Comparison of ENCODE assay signal across 8 cellular contexts in the genomic region with DNA sequence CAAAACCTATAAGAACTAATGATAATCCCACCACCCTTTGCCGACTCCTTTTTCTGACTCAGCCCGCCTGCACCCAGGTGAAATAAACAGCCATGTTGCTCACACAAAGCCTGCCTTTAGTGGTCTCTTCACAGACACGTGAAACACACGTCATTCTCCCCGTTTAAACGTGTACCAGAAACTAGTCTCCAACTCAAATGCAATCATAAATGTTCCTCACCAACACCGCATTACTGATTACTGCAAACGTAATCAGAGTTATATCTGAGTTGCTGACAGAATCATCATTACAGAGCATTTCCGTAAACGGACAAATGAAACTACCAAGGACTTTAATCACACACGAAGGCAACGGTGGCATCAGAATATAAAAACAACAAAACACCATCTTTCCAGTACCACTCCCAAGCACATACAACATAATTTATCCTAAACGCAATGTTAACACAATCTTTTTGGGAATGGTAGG. TPM values are rescaled to one million over a fixed set of nuclear protein-coding genes. Genes with fewer than 3 reads are reported as not detected.
DNase-seq lines count a peak whose midpoint lies in the region; ATAC-seq and TF ChIP-seq lines count a peak whose summit lies in the region.

No MANE protein-coding gene starts in this region.

- peak; percentile 38 to 72 for TF ChIP-seq POLR2A in adrenal gland (IDR thresholded peaks at IDR 0.05)

- H3K4me1 ChIP-seq in GM23248 (ENCODE audit: insufficient read depth) (peaks cover 49% of the 10 kb centered on the region), adrenal gland (replicated peaks in 1 of 2) (peaks cover 39 to 58% of the 10 kb centered on the region in 2 donors)

- H3K36me3 ChIP-seq in GM23248 (ENCODE audit: low read depth) (peaks cover 36% of the 10 kb centered on the region), adrenal gland (replicated peaks in 1 of 2) (peaks cover 0 to 24% of the 10 kb centered on the region in 2 donors)

- H3K9me2 ChIP-seq in GM23248 (ENCODE audit: insufficient read depth), result no peaks in the 10 kb centered on the region

- peaks cover 21% of the 10 kb centered on the region for H4K20me1 ChIP-seq in GM23248 (ENCODE audit: insufficient read depth)

- H2AFZ ChIP-seq in GM23248, result no peak overlapping the region

- POLR2A ChIA-PET in AG04450 (lab: Yijun Ruan, JAX), result interaction anchor here (0.6 kb wide), 1 partner anchor 114 kb away, joined by 3 read pairs; no protein-coding TSS in a partner anchor

- TF ChIP-seq CTCF in AG04450 (IDR thresholded peaks at IDR 0.05; ENCODE audit: low read depth, low read length), result no peak
- no peak for TF ChIP-seq CTCF in adrenal gland (IDR thresholded peaks at IDR 0.05)

- ATAC-seq in SK-N-SH treated with all-trans-retinoic acid at 6 μM for 48 hours, result peak; percentile 12; the same call in 2 of the 3 replicates

- H3K79me2 ChIP-seq in GM23248 (ENCODE audit: insufficient read depth), result peaks cover 69% of the 10 kb centered on the region

- H3K4me2 ChIP-seq in GM23248 (ENCODE audit: unreplicated experiment), result peak overlapping the region; percentile 85

- DNase-seq in AG04450 (ENCODE audit: low read depth, low spot score) (no peak), GM23248 (peak; percentile 87), adrenal gland (peak; percentile 46 to 74 (median 56)), iris pigment epithelial cell (ENCODE audit: low read depth) (peak; percentile 84), hippocampal formation (lab: John Stamatoyannopoulos, UW) (no peak), T1000 (lab: John Stamatoyannopoulos, UW) (no peak)
- DNase-seq in stimulated activated CD4-positive, alpha-beta T cell treated with anti-CD3 and anti-CD28 coated beads, Interleukin-15, amount 100 ng/mL, for 24 hours, result peak; percentile 73

- H3K4me3 ChIP-seq in AG04450 (ENCODE audit: low read depth, low read length) (peak overlapping the region; percentile 76), GM23248 (peak overlapping the region; percentile 98), adrenal gland (peak overlapping the region in 3 of 4 donors; percentile 83 to 95 (median 92))

- CTCF ChIA-PET in AG04450 (lab: Charles Lee), result no interaction called here

- WGBS in GM23248 (ENCODE audit: low coverage in 1 of 2, low lambda C conversion rate in 2 of 2, missing lambda C conversion rate in 2 of 2), 2 experiments, result 0 to 1% methylated on average over 13 of the region's 13 CpGs
- WGBS in adrenal gland, 4 donors, result 0 to 1% (median 0%) methylated on average over 13 of the region's 13 CpGs

- H3K9ac ChIP-seq in GM23248, result peak overlapping the region; percentile 100

- no peaks in the 10 kb centered on the region for H3K27me3 ChIP-seq in AG04450 (ENCODE audit: control insufficient read depth, insufficient read depth, low read length)
- H3K27me3 ChIP-seq in GM23248 (replicated peaks; ENCODE audit: insufficient read depth), result no peaks in the 10 kb centered on the region
- no peaks in the 10 kb centered on the region for H3K27me3 ChIP-seq in adrenal gland

- H3K27ac ChIP-seq in AG04450 (ENCODE audit: low read depth, low read length) (no peak overlapping the region), GM23248 (peak overlapping the region; percentile 99), adrenal gland (peak overlapping the region; percentile 99 to 100 (median 100))

- in situ Hi-C loops in GM23248 (cut with MboI), result loop anchor here (25.0 kb wide), 1 partner anchor 900 kb away; a partner anchor contains a TSS

- intact Hi-C loops in adrenal gland (cut with DNase I), result loop anchor here in 1 of 2 donors (5.0 kb wide), 1 partner anchor 45 kb away; no protein-coding TSS in a partner anchor

- H3F3A ChIP-seq in GM23248 (ENCODE audit: insufficient read depth), result peaks cover 64% of the 10 kb centered on the region

- H3K9me3 ChIP-seq in AG04450 (ENCODE audit: control insufficient read depth, insufficient read depth, low read length), result no peaks in the 10 kb centered on the region
- no peaks in the 10 kb centered on the region for H3K9me3 ChIP-seq in GM23248 (ENCODE audit: low read depth)
- no peaks in the 10 kb centered on the region for H3K9me3 ChIP-seq in adrenal gland (replicated peaks in 1 of 3)

TF ChIP-seq in SK-N-SH treated with all-trans-retinoic acid at 6 μM for 48 hours, 23 proteins besides CTCF, POLR2A, EP300 and RAD21:
- TF ChIP-seq, protein P1, sequence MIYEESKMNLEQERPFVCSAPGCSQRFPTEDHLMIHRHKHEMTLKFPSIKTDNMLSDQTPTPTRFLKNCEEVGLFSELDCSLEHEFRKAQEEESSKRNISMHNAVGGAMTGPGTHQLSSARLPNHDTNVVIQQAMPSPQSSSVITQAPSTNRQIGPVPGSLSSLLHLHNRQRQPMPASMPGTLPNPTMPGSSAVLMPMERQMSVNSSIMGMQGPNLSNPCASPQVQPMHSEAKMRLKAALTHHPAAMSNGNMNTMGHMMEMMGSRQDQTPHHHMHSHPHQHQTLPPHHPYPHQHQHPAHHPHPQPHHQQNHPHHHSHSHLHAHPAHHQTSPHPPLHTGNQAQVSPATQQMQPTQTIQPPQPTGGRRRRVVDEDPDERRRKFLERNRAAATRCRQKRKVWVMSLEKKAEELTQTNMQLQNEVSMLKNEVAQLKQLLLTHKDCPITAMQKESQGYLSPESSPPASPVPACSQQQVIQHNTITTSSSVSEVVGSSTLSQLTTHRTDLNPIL (CRISPR knock-in tag; IDR thresholded peaks at IDR 0.05; ENCODE audit: low read depth), result no peak
- TF ChIP-seq CSDC2 (CRISPR knock-in tag; IDR thresholded peaks at IDR 0.05), result no peak
- no peak for TF ChIP-seq ZNF565 (CRISPR knock-in tag; conservative IDR thresholded peaks at IDR 0.05; ENCODE audit: low read depth)
- TF ChIP-seq TOX (CRISPR knock-in tag; IDR thresholded peaks at IDR 0.05; ENCODE audit: borderline replicate concordance), result no peak
- no peak for TF ChIP-seq ISL1 (CRISPR knock-in tag; IDR thresholded peaks at IDR 0.05)
- no peak for TF ChIP-seq ZFP3 (CRISPR knock-in tag; IDR thresholded peaks at IDR 0.05)
- no peak for TF ChIP-seq BACH2 (CRISPR knock-in tag; IDR thresholded peaks at IDR 0.05; ENCODE audit: borderline replicate concordance)
- TF ChIP-seq ESRRG (CRISPR knock-in tag; IDR thresholded peaks at IDR 0.05), result no peak
- no peak for TF ChIP-seq OSR1 (CRISPR knock-in tag; IDR thresholded peaks at IDR 0.05)
- TF ChIP-seq ZFP30 (CRISPR knock-in tag; IDR thresholded peaks at IDR 0.05), result no peak

RNA-seq across cellular contexts. Expression of a gene that starts 1.9 kb away (rescaled TPM):
- polyA plus RNA-seq in AG04450 (2011; rRNA removed), result 66.0 and 103 TPM in 2 replicates
- 30.1 and 46.9 TPM in 2 replicates for polyA minus RNA-seq in AG04450 (2011; rRNA and poly(A)+ RNA removed)
- 32.4 and 52.7 TPM in 2 replicates for total RNA-seq in GM23248 (2014; rRNA removed; shearing (Covaris generic))
- 30.0 and 33.5 TPM in 2 replicates for polyA plus RNA-seq in GM23248 (2016; fragmentation: Nextera tagmentation; extraction: Ambion mirVana)
- 100 to 1,000 TPM in 2 of 8 donors, 10 to 100 TPM in 6; 34.4 to 151 (median 77.2) TPM for total RNA-seq in adrenal gland
- 1,000 to 10,000 TPM in 1 of 3 donors, 100 to 1,000 TPM in 1, 10 to 100 TPM in 1; 77.2 to 2,325 (median 626) TPM for polyA plus RNA-seq in adrenal gland

RNA-seq across cellular contexts. Expression of a gene that starts 26.3 kb away (rescaled TPM):
- polyA plus RNA-seq in AG04450 (2011; rRNA removed) (31.0 and 40.8 TPM in 2 replicates), GM23248 (2016; fragmentation: Nextera tagmentation; extraction: Ambion mirVana) (37.8 and 41.6 TPM in 2 replicates), adrenal gland (10 to 100 TPM; 32.3 to 53.3 (median 34.0) TPM)
- polyA minus RNA-seq in AG04450 (2011; rRNA and poly(A)+ RNA removed), result 7.4 and 12.8 TPM in 2 replicates
- total RNA-seq in GM23248 (2014; rRNA removed; shearing (Covaris generic)), result 39.6 and 53.2 TPM in 2 replicates
- 100 to 1,000 TPM in 1 of 8 donors, 10 to 100 TPM in 7; 13.2 to 186 (median 28.5) TPM for total RNA-seq in adrenal gland

RNA-seq across cellular contexts. Expression of a gene that starts 26.6 kb away (rescaled TPM):
- polyA plus RNA-seq in AG04450 (2011; rRNA removed), result 36.6 and 38.7 TPM in 2 replicates
- 22.7 and 26.2 TPM in 2 replicates for polyA minus RNA-seq in AG04450 (2011; rRNA and poly(A)+ RNA removed)
- 17.1 and 21.5 TPM in 2 replicates for total RNA-seq in GM23248 (2014; rRNA removed; shearing (Covaris generic))
- polyA plus RNA-seq in GM23248 (2016; fragmentation: Nextera tagmentation; extraction: Ambion mirVana), result 26.7 and 29.4 TPM in 2 replicates
- 10 to 100 TPM; 10.1 to 35.5 (median 24.7) TPM for total RNA-seq in adrenal gland
- 10 to 100 TPM; 15.8 to 60.1 (median 17.0) TPM for polyA plus RNA-seq in adrenal gland

RNA-seq across cellular contexts. Expression of a gene that starts 50.9 kb away (rescaled TPM):
- 359 and 376 TPM in 2 replicates for polyA plus RNA-seq in AG04450 (2011; rRNA removed)
- 352 and 361 TPM in 2 replicates for polyA minus RNA-seq in AG04450 (2011; rRNA and poly(A)+ RNA removed)
- 415 and 596 TPM in 2 replicates for total RNA-seq in GM23248 (2014; rRNA removed; shearing (Covaris generic))
- 365 and 366 TPM in 2 replicates for polyA plus RNA-seq in GM23248 (2016; fragmentation: Nextera tagmentation; extraction: Ambion mirVana)
- 100 to 1,000 TPM in 7 of 8 donors, 10 to 100 TPM in 1; 98.6 to 631 (median 193) TPM for total RNA-seq in adrenal gland
- 100 to 1,000 TPM in 1 of 3 donors, 10 to 100 TPM in 2; 28.4 to 511 (median 30.2) TPM for polyA plus RNA-seq in adrenal gland

Comparison
In these comparisons a context has a peak if more than half of its experiments do, and no peak if none do; other contexts are left out.
1. DNase-seq: peak in GM23248 (single experiment), adrenal gland (7 of 7), iris pigment epithelial cell (single experiment) and stimulated activated CD4-positive, alpha-beta T cell treated with anti-CD3 and anti-CD28 coated beads, Interleukin-15, amount 100 ng/mL, for 24 hours (single experiment); none in AG04450 (single experiment), hippocampal formation (0 of 2) and T1000 (single experiment).
2. Peak in every context shown above with its lines, with median percentiles within 50 percentile points of each other: H3K4me3 ChIP-seq.